8 cellular contexts compared by ENCODE assay signal in the genomic region with DNA sequence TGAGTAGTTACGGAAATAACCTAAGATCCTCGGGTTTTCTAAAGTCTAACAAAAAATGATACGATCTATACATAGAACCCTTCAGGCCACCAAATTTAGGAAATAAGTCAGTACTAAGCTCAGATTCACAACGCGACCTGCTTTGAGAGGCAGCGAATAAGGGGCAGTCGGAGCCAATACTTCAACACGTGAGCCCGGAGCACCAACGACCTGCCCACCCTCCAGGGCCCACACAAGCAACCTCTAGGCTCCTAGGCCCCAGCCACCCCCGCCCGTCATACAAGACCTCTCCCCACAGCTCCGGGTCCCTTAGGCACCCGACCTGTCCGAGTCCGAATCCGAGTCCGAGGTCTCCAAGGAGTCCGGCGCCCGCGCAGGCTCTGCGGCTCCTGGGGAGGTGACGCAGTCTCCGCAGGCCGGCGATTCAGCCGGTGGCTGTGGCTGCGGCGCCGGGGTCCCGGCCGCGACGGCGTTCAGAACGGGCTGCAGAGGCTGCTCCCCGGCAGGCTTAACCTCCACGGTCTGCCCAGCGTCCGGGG.
DNase-seq lines count a peak whose midpoint lies in the region; ATAC-seq and TF ChIP-seq lines count a peak whose summit lies in the region.

No MANE protein-coding gene starts in this region.

- peaks cover 34% of the 10 kb centered on the region for H3K36me3 ChIP-seq in KOPT-K1 (ENCODE audit: insufficient read depth, low read length)

- POLR2A ChIA-PET in GM10248 (lab: Yijun Ruan, JAX): no interaction called here

- H3K9me3 ChIP-seq in KOPT-K1 (ENCODE audit: insufficient read depth, low read length, poor library complexity, severe bottlenecking): no peaks in the 10 kb centered on the region

- H3K27ac ChIP-seq in KOPT-K1 (ENCODE audit: low read depth, low read length, poor library complexity, severe bottlenecking): peak overlapping the region; percentile 73

- peak; percentile 57 for ATAC-seq in GM21786 (IDR thresholded peaks at IDR 0.05; ENCODE audit: unreplicated experiment)

- DNase-seq in GM10248 (ENCODE audit: extremely low spot score) (peak; percentile 69), cerebellar cortex (ENCODE audit: low spot score) (peak; percentile 49), left kidney (ENCODE audit: low read depth, low spot score) (peak; percentile 79), NCI-H187 treated with DMSO at 0.1 percent for 48 hours (lab: John Stamatoyannopoulos, UW) (no peak)
- DNase-seq in activated CD4-positive, CD25-positive, alpha-beta regulatory T cell treated with anti-CD3 and anti-CD28 coated beads, Interleukin-2, amount 50 U/mL, for 16 hours (ENCODE audit: low read depth, low spot score): peak; percentile 33
- DNase-seq in stimulated activated CD4-positive, alpha-beta T cell treated with anti-CD3 and anti-CD28 coated beads, Interleukin-2, amount 100 ng/mL, for 4 hours (ENCODE audit: low read depth): peak; percentile 39

- no peak for TF ChIP-seq CTCF in GM10248 (IDR thresholded peaks at IDR 0.05; ENCODE audit: control extremely low read depth, extremely low read depth, low read depth, missing control alignments)

- CTCF ChIA-PET in GM10248 (lab: Yijun Ruan, JAX): interaction anchor here (1.0 kb wide), 1 partner anchor 58 kb away, joined by 3 read pairs; no protein-coding TSS in a partner anchor
